In the genomic region with DNA sequence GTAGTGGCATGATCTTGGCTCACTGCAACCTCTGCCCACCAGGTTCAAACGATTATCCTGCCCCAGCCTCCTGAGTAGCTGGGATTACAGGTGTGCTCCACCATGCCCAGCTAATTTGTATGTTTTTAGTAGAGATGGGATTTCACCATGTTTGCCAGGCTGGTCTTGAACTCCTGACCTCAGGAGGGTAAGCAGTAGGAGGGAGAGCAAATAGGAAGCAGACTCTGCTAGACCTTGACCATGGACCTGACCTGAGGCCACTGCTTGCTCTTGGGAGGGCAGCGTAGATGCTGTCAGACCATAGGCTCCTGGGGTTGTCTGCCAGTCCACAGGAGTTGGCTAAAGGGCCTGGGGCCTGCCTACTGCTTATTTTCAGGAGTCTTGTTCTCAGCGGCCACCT, we compare ENCODE assay signal across 8 cellular contexts.
"Had no signal": no experiment of that assay in that cellular context is flagged by ENCODE, and none has a peak within 500 bp of the region (broad histone marks: within the 10 kb centered on the region; RNA-seq: fewer than 3 reads in every experiment).

No MANE protein-coding gene starts in this region.

- H3K27me3 ChIP-seq: pancreas, spleen, thyroid gland had no signal

- H3K27ac Mint-ChIP-seq: activated naive CD8-positive, alpha-beta T cell; naive thymus-derived CD4-positive, alpha-beta T cell; stimulated activated memory B cell treated with anti-CD40 and anti-IgM and Interleukin-4, amounts not matched to agents 10 μg/mL and 1 μg/mL and 100 μg/mL, for 72 hours had no signal

- H3K4me3 ChIP-seq: pancreas, spleen, thyroid gland had no signal

- H3K27me3 Mint-ChIP-seq: activated naive CD8-positive, alpha-beta T cell; naive thymus-derived CD4-positive, alpha-beta T cell; stimulated activated memory B cell treated with anti-CD40 and anti-IgM and Interleukin-4, amounts not matched to agents 10 μg/mL and 1 μg/mL and 100 μg/mL, for 72 hours had no signal

- DNase-seq: kidney had no signal

- H3K4me3 Mint-ChIP-seq: activated naive CD8-positive, alpha-beta T cell; naive thymus-derived CD4-positive, alpha-beta T cell; stimulated activated memory B cell treated with anti-CD40 and anti-IgM and Interleukin-4, amounts not matched to agents 10 μg/mL and 1 μg/mL and 100 μg/mL, for 72 hours had no signal

- H3K9me3 Mint-ChIP-seq: naive thymus-derived CD4-positive, alpha-beta T cell; stimulated activated memory B cell treated with anti-CD40 and anti-IgM and Interleukin-4, amounts not matched to agents 10 μg/mL and 1 μg/mL and 100 μg/mL, for 72 hours had no signal

- H3K4me1 ChIP-seq: pancreas had no signal

- H3K9me3 ChIP-seq: pancreas, spleen, thyroid gland had no signal

- H3K27ac ChIP-seq: pancreas, spleen, thyroid gland, VCaP had no signal
